27 cellular contexts compared by ENCODE assay signal in the genomic region with DNA sequence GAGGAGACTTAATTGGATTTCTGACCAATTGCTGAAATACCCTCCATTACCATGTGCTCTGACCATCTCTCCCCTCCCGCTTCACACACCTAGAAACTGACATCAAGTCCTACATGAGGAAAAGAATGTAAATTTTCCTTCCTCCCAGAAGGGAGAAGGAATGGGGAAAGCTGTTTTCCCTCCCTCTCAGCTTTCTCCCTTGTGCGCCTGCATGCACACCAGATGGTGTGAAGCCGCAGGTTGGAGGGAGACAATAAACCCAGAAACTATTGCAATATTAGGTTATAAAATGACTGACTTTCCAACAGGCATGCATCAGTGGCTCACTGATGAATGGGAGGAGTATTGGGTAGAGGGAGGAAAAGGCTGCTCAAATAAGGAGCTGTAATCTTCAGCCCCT.
"Had no signal": no experiment of that assay in that cellular context is flagged by ENCODE, and none has a peak within 500 bp of the region (broad histone marks: within the 10 kb centered on the region; RNA-seq: fewer than 3 reads in every experiment).

No MANE protein-coding gene starts in this region.

- H3K9me3 ChIP-seq: left lung, thoracic aorta, upper lobe of left lung had no signal

- H3K36me3 Mint-ChIP-seq: naive thymus-derived CD8-positive, alpha-beta T cell; stimulated activated naive B cell treated with anti-CD40 and anti-IgM and Interleukin-4, amounts not matched to agents 10 μg/mL and 1 μg/mL and 100 μg/mL, for 72 hours had no signal

- H3K27ac ChIP-seq: cardiac muscle cell, dorsolateral prefrontal cortex, left lung, upper lobe of left lung, WERI-Rb-1 had no signal

- ATAC-seq: activated T-helper 17 cell treated with anti-CD3 and anti-CD28 coated beads, Interleukin-2, amount 50 U/mL, for 72 hours; effector memory CD8-positive, alpha-beta T cell; esophagus mucosa; left lung; naive thymus-derived CD8-positive, alpha-beta T cell; stimulated activated naive B cell treated with anti-CD40 and anti-IgM and Interleukin-4, amounts not matched to agents 10 μg/mL and 1 μg/mL and 100 μg/mL, for 72 hours had no signal

- H3K4me3 ChIP-seq: cardiac muscle cell, dorsolateral prefrontal cortex, left lung, lung, thoracic aorta, upper lobe of left lung had no signal

- DNase-seq: activated CD4-positive, alpha-beta T cell treated with anti-CD3 and anti-CD28 coated beads for 1 hour; activated CD8-positive, alpha-beta memory T cell treated with anti-CD3 and anti-CD28 coated beads, Interleukin-2, amount 50 U/mL, for 4 hours; activated naive CD8-positive, alpha-beta T cell treated with anti-CD3 and anti-CD28 coated beads, Interleukin-2, amount 10 ng/mL, durations not matched to agents 7 days and 5 days; activated T-cell treated with anti-CD3 and anti-CD28 coated beads, Interleukin-2, amount 50 U/mL, for 24 hours; amygdala; dorsolateral prefrontal cortex; effector memory CD8-positive, alpha-beta T cell; foreskin melanocyte; hippocampal formation; kidney glomerular epithelial cell; left lung; naive thymus-derived CD8-positive, alpha-beta T cell; retina; stimulated activated CD4-positive, alpha-beta T cell treated with anti-CD3 and anti-CD28 coated beads, Interleukin-2, amount 100 ng/mL, for 48 hours; stimulated activated CD8-positive, alpha-beta memory T cell treated with anti-CD3 and anti-CD28 coated beads, Interleukin-4, amount 100 ng/mL, for 48 hours; stimulated activated naive B cell treated with anti-CD40 and anti-IgM and Interleukin-4, amounts not matched to agents 10 μg/mL and 1 μg/mL and 100 μg/mL, for 72 hours; upper lobe of left lung; WERI-Rb-1 had no signal

- H3K4me3 Mint-ChIP-seq: activated naive CD8-positive, alpha-beta T cell treated with anti-CD3 and anti-CD28 coated beads, Interleukin-2, amount 10 ng/mL, durations not matched to agents 7 days and 5 days; activated T-cell treated with anti-CD3 and anti-CD28 coated beads, Interleukin-2, amount 50 U/mL, for 24 hours; activated T-helper 17 cell treated with anti-CD3 and anti-CD28 coated beads, Interleukin-2, amount 50 U/mL, for 72 hours; effector memory CD8-positive, alpha-beta T cell; naive thymus-derived CD8-positive, alpha-beta T cell; stimulated activated naive B cell treated with anti-CD40 and anti-IgM and Interleukin-4, amounts not matched to agents 10 μg/mL and 1 μg/mL and 100 μg/mL, for 72 hours; T-helper 2 cell treated with Interferon-gamma antibody and Interleukin-4, amounts not matched to agents 5 μg/mL and 100 μg/mL, for 36 hours had no signal

- H3K27ac Mint-ChIP-seq: activated naive CD8-positive, alpha-beta T cell treated with anti-CD3 and anti-CD28 coated beads, Interleukin-2, amount 10 ng/mL, durations not matched to agents 7 days and 5 days; activated T-cell treated with anti-CD3 and anti-CD28 coated beads, Interleukin-2, amount 50 U/mL, for 24 hours; effector memory CD8-positive, alpha-beta T cell; naive thymus-derived CD8-positive, alpha-beta T cell; progenitor cell of endocrine pancreas; stimulated activated naive B cell treated with anti-CD40 and anti-IgM and Interleukin-4, amounts not matched to agents 10 μg/mL and 1 μg/mL and 100 μg/mL, for 72 hours; T-helper 2 cell treated with Interferon-gamma antibody and Interleukin-4, amounts not matched to agents 5 μg/mL and 100 μg/mL, for 36 hours had no signal

- H3K36me3 ChIP-seq: cardiac muscle cell, left lung, thoracic aorta, upper lobe of left lung, WERI-Rb-1 had no signal

- H3K9me3 Mint-ChIP-seq: activated naive CD8-positive, alpha-beta T cell treated with anti-CD3 and anti-CD28 coated beads, Interleukin-2, amount 10 ng/mL, durations not matched to agents 7 days and 5 days; activated T-cell treated with anti-CD3 and anti-CD28 coated beads, Interleukin-2, amount 50 U/mL, for 24 hours; activated T-helper 17 cell treated with anti-CD3 and anti-CD28 coated beads, Interleukin-2, amount 50 U/mL, for 72 hours; naive thymus-derived CD8-positive, alpha-beta T cell; stimulated activated naive B cell treated with anti-CD40 and anti-IgM and Interleukin-4, amounts not matched to agents 10 μg/mL and 1 μg/mL and 100 μg/mL, for 72 hours; T-helper 2 cell treated with Interferon-gamma antibody and Interleukin-4, amounts not matched to agents 5 μg/mL and 100 μg/mL, for 36 hours had no signal

- FAIRE-seq: colon, endothelial cell of umbilical vein had no signal

- H3K27me3 ChIP-seq: cardiac muscle cell, dorsolateral prefrontal cortex, left lung, upper lobe of left lung had no signal

- H3K27me3 Mint-ChIP-seq: activated naive CD8-positive, alpha-beta T cell treated with anti-CD3 and anti-CD28 coated beads, Interleukin-2, amount 10 ng/mL, durations not matched to agents 7 days and 5 days; activated T-cell treated with anti-CD3 and anti-CD28 coated beads, Interleukin-2, amount 50 U/mL, for 24 hours; activated T-helper 17 cell treated with anti-CD3 and anti-CD28 coated beads, Interleukin-2, amount 50 U/mL, for 72 hours; effector memory CD8-positive, alpha-beta T cell; progenitor cell of endocrine pancreas had no signal
